In genomic region chr4:93183589-93183988, GRCh38 we compare ENCODE assay signal across 1 cellular context.
TF ChIP-seq lines count a peak whose summit lies in the region.

No MANE protein-coding gene starts in this region.

TF ChIP-seq in GM23338, 12 proteins besides CTCF, POLR2A, EP300 and RAD21 (continued from another document):
- TF ChIP-seq, protein P1, sequence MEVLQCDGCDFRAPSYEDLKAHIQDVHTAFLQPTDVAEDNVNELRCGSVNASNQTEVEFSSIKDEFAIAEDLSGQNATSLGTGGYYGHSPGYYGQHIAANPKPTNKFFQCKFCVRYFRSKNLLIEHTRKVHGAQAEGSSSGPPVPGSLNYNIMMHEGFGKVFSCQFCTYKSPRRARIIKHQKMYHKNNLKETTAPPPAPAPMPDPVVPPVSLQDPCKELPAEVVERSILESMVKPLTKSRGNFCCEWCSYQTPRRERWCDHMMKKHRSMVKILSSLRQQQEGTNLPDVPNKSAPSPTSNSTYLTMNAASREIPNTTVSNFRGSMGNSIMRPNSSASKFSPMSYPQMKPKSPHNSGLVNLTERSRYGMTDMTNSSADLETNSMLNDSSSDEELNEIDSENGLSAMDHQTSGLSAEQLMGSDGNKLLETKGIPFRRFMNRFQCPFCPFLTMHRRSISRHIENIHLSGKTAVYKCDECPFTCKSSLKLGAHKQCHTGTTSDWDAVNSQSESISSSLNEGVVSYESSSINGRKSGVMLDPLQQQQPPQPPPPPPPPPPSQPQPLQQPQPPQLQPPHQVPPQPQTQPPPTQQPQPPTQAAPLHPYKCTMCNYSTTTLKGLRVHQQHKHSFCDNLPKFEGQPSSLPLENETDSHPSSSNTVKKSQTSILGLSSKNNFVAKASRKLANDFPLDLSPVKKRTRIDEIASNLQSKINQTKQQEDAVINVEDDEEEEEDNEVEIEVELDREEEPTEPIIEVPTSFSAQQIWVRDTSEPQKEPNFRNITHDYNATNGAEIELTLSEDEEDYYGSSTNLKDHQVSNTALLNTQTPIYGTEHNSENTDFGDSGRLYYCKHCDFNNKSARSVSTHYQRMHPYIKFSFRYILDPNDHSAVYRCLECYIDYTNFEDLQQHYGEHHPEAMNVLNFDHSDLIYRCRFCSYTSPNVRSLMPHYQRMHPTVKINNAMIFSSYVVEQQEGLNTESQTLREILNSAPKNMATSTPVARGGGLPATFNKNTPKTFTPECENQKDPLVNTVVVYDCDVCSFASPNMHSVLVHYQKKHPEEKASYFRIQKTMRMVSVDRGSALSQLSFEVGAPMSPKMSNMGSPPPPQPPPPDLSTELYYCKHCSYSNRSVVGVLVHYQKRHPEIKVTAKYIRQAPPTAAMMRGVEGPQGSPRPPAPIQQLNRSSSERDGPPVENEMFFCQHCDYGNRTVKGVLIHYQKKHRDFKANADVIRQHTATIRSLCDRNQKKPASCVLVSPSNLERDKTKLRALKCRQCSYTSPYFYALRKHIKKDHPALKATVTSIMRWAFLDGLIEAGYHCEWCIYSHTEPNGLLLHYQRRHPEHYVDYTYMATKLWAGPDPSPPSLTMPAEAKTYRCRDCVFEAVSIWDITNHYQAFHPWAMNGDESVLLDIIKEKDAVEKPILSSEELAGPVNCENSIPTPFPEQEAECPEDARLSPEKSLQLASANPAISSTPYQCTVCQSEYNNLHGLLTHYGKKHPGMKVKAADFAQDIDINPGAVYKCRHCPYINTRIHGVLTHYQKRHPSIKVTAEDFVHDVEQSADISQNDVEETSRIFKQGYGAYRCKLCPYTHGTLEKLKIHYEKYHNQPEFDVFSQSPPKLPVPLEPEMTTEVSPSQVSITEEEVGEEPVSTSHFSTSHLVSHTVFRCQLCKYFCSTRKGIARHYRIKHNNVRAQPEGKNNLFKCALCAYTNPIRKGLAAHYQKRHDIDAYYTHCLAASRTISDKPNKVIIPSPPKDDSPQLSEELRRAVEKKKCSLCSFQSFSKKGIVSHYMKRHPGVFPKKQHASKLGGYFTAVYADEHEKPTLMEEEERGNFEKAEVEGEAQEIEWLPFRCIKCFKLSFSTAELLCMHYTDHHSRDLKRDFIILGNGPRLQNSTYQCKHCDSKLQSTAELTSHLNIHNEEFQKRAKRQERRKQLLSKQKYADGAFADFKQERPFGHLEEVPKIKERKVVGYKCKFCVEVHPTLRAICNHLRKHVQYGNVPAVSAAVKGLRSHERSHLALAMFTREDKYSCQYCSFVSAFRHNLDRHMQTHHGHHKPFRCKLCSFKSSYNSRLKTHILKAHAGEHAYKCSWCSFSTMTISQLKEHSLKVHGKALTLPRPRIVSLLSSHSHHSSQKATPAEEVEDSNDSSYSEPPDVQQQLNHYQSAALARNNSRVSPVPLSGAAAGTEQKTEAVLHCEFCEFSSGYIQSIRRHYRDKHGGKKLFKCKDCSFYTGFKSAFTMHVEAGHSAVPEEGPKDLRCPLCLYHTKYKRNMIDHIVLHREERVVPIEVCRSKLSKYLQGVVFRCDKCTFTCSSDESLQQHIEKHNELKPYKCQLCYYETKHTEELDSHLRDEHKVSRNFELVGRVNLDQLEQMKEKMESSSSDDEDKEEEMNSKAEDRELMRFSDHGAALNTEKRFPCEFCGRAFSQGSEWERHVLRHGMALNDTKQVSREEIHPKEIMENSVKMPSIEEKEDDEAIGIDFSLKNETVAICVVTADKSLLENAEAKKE (CRISPR knock-in tag; IDR thresholded peaks at IDR 0.05) = no peak
- TF ChIP-seq STAT1 (IDR thresholded peaks at IDR 0.05; ENCODE audit: unreplicated experiment) (no peak), ZNF331 (CRISPR knock-in tag; IDR thresholded peaks at IDR 0.05; ENCODE audit: low read depth) (no peak)
- TF ChIP-seq, protein P2, sequence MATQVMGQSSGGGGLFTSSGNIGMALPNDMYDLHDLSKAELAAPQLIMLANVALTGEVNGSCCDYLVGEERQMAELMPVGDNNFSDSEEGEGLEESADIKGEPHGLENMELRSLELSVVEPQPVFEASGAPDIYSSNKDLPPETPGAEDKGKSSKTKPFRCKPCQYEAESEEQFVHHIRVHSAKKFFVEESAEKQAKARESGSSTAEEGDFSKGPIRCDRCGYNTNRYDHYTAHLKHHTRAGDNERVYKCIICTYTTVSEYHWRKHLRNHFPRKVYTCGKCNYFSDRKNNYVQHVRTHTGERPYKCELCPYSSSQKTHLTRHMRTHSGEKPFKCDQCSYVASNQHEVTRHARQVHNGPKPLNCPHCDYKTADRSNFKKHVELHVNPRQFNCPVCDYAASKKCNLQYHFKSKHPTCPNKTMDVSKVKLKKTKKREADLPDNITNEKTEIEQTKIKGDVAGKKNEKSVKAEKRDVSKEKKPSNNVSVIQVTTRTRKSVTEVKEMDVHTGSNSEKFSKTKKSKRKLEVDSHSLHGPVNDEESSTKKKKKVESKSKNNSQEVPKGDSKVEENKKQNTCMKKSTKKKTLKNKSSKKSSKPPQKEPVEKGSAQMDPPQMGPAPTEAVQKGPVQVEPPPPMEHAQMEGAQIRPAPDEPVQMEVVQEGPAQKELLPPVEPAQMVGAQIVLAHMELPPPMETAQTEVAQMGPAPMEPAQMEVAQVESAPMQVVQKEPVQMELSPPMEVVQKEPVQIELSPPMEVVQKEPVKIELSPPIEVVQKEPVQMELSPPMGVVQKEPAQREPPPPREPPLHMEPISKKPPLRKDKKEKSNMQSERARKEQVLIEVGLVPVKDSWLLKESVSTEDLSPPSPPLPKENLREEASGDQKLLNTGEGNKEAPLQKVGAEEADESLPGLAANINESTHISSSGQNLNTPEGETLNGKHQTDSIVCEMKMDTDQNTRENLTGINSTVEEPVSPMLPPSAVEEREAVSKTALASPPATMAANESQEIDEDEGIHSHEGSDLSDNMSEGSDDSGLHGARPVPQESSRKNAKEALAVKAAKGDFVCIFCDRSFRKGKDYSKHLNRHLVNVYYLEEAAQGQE (IDR thresholded peaks at IDR 0.05; ENCODE audit: unreplicated experiment) = no peak
TF ChIP-seq in GM23338: peak in this region for 0.
